Comparison of ENCODE assay signal across 1 cellular context in genomic region chr3:46892285-46893145, GRCh38.
TF ChIP-seq lines count a peak whose summit lies in the region.

No MANE protein-coding gene starts in this region.

TF ChIP-seq in HEK293, 187 proteins besides CTCF, POLR2A, EP300 and RAD21 (continued from another document):
- TF ChIP-seq, protein P1, sequence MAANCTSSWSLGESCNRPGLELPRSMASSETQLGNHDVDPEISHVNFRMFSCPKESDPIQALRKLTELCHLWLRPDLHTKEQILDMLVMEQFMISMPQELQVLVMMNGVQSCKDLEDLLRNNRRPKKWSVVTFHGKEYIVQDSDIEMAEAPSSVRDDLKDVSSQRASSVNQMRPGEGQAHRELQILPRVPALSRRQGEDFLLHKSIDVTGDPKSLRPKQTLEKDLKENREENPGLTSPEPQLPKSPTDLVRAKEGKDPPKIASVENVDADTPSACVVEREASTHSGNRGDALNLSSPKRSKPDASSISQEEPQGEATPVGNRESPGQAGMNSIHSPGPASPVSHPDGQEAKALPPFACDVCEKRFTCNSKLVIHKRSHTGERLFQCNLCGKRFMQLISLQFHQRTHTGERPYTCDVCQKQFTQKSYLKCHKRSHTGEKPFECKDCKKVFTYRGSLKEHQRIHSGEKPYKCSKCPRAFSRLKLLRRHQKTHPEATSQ (tag by site-specific recombination; IDR thresholded peaks at IDR 0.05) = no peak
- TF ChIP-seq ZNF133 (tag by site-specific recombination; IDR thresholded peaks at IDR 0.05) = no peak
- peak; percentile 44 for TF ChIP-seq ZNF335 (tag by site-specific recombination; conservative IDR thresholded peaks at IDR 0.05)
- TF ChIP-seq OSR2 (tag by site-specific recombination; IDR thresholded peaks at IDR 0.05) = no peak
- no peak for TF ChIP-seq BCL6B (tag by site-specific recombination; IDR thresholded peaks at IDR 0.05)
- TF ChIP-seq YY1 (tag by site-specific recombination; IDR thresholded peaks at IDR 0.05) = no peak
- TF ChIP-seq ZIC2 (tag by site-specific recombination; IDR thresholded peaks at IDR 0.05) = no peak
- no peak for TF ChIP-seq MZF1 (tag by site-specific recombination; IDR thresholded peaks at IDR 0.05; ENCODE audit: borderline replicate concordance)
- TF ChIP-seq ZNF843 (tag by site-specific recombination; IDR thresholded peaks at IDR 0.05) = no peak
- no peak for TF ChIP-seq ZNF518A (tag by site-specific recombination; conservative IDR thresholded peaks at IDR 0.05; ENCODE audit: low read depth)
- peak; percentile 33 for TF ChIP-seq SP2 (tag by site-specific recombination; IDR thresholded peaks at IDR 0.05)
- no peak for TF ChIP-seq ZNF585B (tag by site-specific recombination; IDR thresholded peaks at IDR 0.05)
- no peak for TF ChIP-seq ZNF571 (tag by site-specific recombination; IDR thresholded peaks at IDR 0.05)
- no peak for TF ChIP-seq ZNF664 (tag by site-specific recombination; IDR thresholded peaks at IDR 0.05)
- TF ChIP-seq ZNF341 (tag by site-specific recombination; IDR thresholded peaks at IDR 0.05; ENCODE audit: low read depth) = no peak
- peak; percentile 59 for TF ChIP-seq ZBTB26 (tag by site-specific recombination; optimal IDR thresholded peaks at IDR 0.05)
- no peak for TF ChIP-seq ZNF362 (tag by site-specific recombination; IDR thresholded peaks at IDR 0.05)
- no peak for TF ChIP-seq BCL11B (tag by site-specific recombination; IDR thresholded peaks at IDR 0.05; ENCODE audit: low read depth)
- no peak for TF ChIP-seq KLF10 (tag by site-specific recombination; IDR thresholded peaks at IDR 0.05)
- TF ChIP-seq ZNF239 (tag by site-specific recombination; IDR thresholded peaks at IDR 0.05) = no peak
- no peak for TF ChIP-seq ZNF184 (tag by site-specific recombination; IDR thresholded peaks at IDR 0.05)
- TF ChIP-seq ZFP3 (tag by site-specific recombination; IDR thresholded peaks at IDR 0.05; ENCODE audit: low read depth) = no peak
- no peak for TF ChIP-seq ZNF416 (tag by site-specific recombination; IDR thresholded peaks at IDR 0.05)
- no peak for TF ChIP-seq ZNF529 (tag by site-specific recombination; IDR thresholded peaks at IDR 0.05; ENCODE audit: insufficient replicate concordance)
- no peak for TF ChIP-seq ZFHX2 (tag by site-specific recombination; conservative IDR thresholded peaks at IDR 0.05)
- no peak for TF ChIP-seq KLF16 (tag by site-specific recombination; IDR thresholded peaks at IDR 0.05)
